In genomic region chr5:51378415-51378777, GRCh38 we compare ENCODE assay signal across 13 cellular contexts. TPM values are rescaled to one million over a fixed set of nuclear protein-coding genes. Genes with fewer than 3 reads are reported as not detected.
DNase-seq lines count a peak whose midpoint lies in the region; ATAC-seq and TF ChIP-seq lines count a peak whose summit lies in the region.
"Had no signal": no experiment of that assay in that cellular context is flagged by ENCODE, and none has a peak within 500 bp of the region (broad histone marks: within the 10 kb centered on the region; RNA-seq: fewer than 3 reads in every experiment).

No MANE protein-coding gene starts in this region.

- peaks cover 69% of the 10 kb centered on the region for H3K4me1 Mint-ChIP-seq in GM23338

- no peaks in the 10 kb centered on the region for H3K9me3 Mint-ChIP-seq in GM23338

- no peak overlapping the region for H3K9ac ChIP-seq in NT2/D1 (ENCODE audit: insufficient read length, low read depth)

- H3K27ac Mint-ChIP-seq in GM23338: no peak overlapping the region
- H3K27ac Mint-ChIP-seq: activated CD8-positive, alpha-beta T cell treated with anti-CD3 and anti-CD28 coated beads, Interleukin-2, amount 10 ng/mL, durations not matched to agents 7 days and 5 days; CD4-positive, CD25-positive, alpha-beta regulatory T cell had no signal

- H3K9me2 ChIP-seq in GM23338 (ENCODE audit: insufficient read depth): no peaks in the 10 kb centered on the region

- H4K20me1 ChIP-seq in GM23338 (replicated peaks; ENCODE audit: insufficient read depth): peaks cover 2% of the 10 kb centered on the region; the same call in 1 of the 2 replicates

- DNase-seq in GM23338 (ENCODE audit: low spot score) (peak; percentile 84), NT2/D1 (ENCODE audit: low read depth, low spot score) (no peak), glomerular visceral epithelial cell (ENCODE audit: extremely low spot score) (peak; percentile 68), prostate gland (ENCODE audit: low spot score) (no peak)
- DNase-seq: activated CD8-positive, alpha-beta T cell treated with anti-CD3 and anti-CD28 coated beads, Interleukin-2, amount 10 ng/mL, durations not matched to agents 7 days and 5 days; CD4-positive, CD25-positive, alpha-beta regulatory T cell; NCI-H510A; SW 1271 had no signal

- TF ChIP-seq POLR2A in prostate gland (IDR thresholded peaks at IDR 0.05): no peak

- H3K4me2 ChIP-seq in GM23338: peak overlapping the region; percentile 86

- H3K4me3 ChIP-seq in GM23338 (peak overlapping the region; percentile 59), NT2/D1 (ENCODE audit: insufficient read length, low read depth) (peak overlapping the region; percentile 32), prostate gland (peak overlapping the region; percentile 16 to 26)

- no peak overlapping the region for H3K27ac ChIP-seq in GM23338 (ENCODE audit: low read depth)
- H3K27ac ChIP-seq in prostate gland: peak overlapping the region; percentile 83 to 90

- H3F3A ChIP-seq in GM23338 (replicated peaks; ENCODE audit: low read depth): peaks cover 13% of the 10 kb centered on the region

- peak overlapping the region; percentile 44; the same call in 1 of the 2 replicates for H2AFZ ChIP-seq in GM23338

- H3K36me3 Mint-ChIP-seq in GM23338 (ENCODE audit: low read depth): no peaks in the 10 kb centered on the region
- H3K36me3 Mint-ChIP-seq: CD4-positive, CD25-positive, alpha-beta regulatory T cell had no signal

- intact Hi-C loops in prostate gland (cut with DNase I): loop anchor here (10.0 kb wide), 1 partner anchor 1416 kb away; no protein-coding TSS in a partner anchor

- H3K27me3 Mint-ChIP-seq in GM23338 (ENCODE audit: insufficient read depth, low read depth, poor library complexity): peaks cover 84% of the 10 kb centered on the region

- ATAC-seq in GM23338: peak; percentile 6
- no peak for ATAC-seq in HG02571 (IDR thresholded peaks at IDR 0.05; ENCODE audit: unreplicated experiment)
- ATAC-seq in HG02678 (IDR thresholded peaks at IDR 0.05; ENCODE audit: unreplicated experiment): no peak
- ATAC-seq in HG03025 (IDR thresholded peaks at IDR 0.05; ENCODE audit: low FRiP score, unreplicated experiment): no peak
- ATAC-seq in GM18498 (IDR thresholded peaks at IDR 0.05; ENCODE audit: unreplicated experiment): no peak
- ATAC-seq: activated CD8-positive, alpha-beta T cell treated with anti-CD3 and anti-CD28 coated beads, Interleukin-2, amount 10 ng/mL, durations not matched to agents 7 days and 5 days had no signal

- H3K4me1 ChIP-seq in GM23338 (ENCODE audit: insufficient read depth) (peaks cover 54% of the 10 kb centered on the region), NT2/D1 (ENCODE audit: insufficient read depth, insufficient read length) (no peaks in the 10 kb centered on the region), prostate gland (replicated peaks) (no peaks in the 10 kb centered on the region)

- TF ChIP-seq CTCF in GM23338 (conservative IDR thresholded peaks at IDR 0.05; ENCODE audit: low read depth in 2 of 2) (no peak), prostate gland (IDR thresholded peaks at IDR 0.05) (no peak)

- 14% methylated on average over 12 of the region's 12 CpGs for WGBS in prostate gland

- no peaks in the 10 kb centered on the region for H3K79me2 ChIP-seq in GM23338 (replicated peaks; ENCODE audit: insufficient read depth)

- peaks cover 92% of the 10 kb centered on the region for H3K27me3 ChIP-seq in GM23338 (ENCODE audit: insufficient read depth)
- H3K27me3 ChIP-seq in NT2/D1 (ENCODE audit: insufficient read depth, insufficient read length): peaks cover 83% of the 10 kb centered on the region
- H3K27me3 ChIP-seq in prostate gland (replicated peaks; ENCODE audit: insufficient read depth): no peaks in the 10 kb centered on the region

- H3K36me3 ChIP-seq in GM23338 (ENCODE audit: insufficient read depth) (no peaks in the 10 kb centered on the region), NT2/D1 (ENCODE audit: insufficient read depth, insufficient read length, low read length) (no peaks in the 10 kb centered on the region), prostate gland (no peaks in the 10 kb centered on the region)

- peak overlapping the region; percentile 69 for H3K4me3 Mint-ChIP-seq in GM23338
- H3K4me3 Mint-ChIP-seq: activated CD8-positive, alpha-beta T cell treated with anti-CD3 and anti-CD28 coated beads, Interleukin-2, amount 10 ng/mL, durations not matched to agents 7 days and 5 days; CD4-positive, CD25-positive, alpha-beta regulatory T cell had no signal

- H3K9me3 ChIP-seq in NT2/D1 (ENCODE audit: insufficient read depth, low read length) (no peaks in the 10 kb centered on the region), prostate gland (no peaks in the 10 kb centered on the region)

TF ChIP-seq in GM23338, 12 proteins besides CTCF, POLR2A, EP300 and RAD21:
- TF ChIP-seq NANOG (IDR thresholded peaks at IDR 0.05; ENCODE audit: borderline replicate concordance) (no peak), ETS1 (IDR thresholded peaks at IDR 0.05) (no peak), JUNB (IDR thresholded peaks at IDR 0.05; ENCODE audit: unreplicated experiment) (no peak), POLR2AphosphoS5 (IDR thresholded peaks at IDR 0.05; ENCODE audit: low read depth) (no peak)
TF ChIP-seq in GM23338: peak in this region for 0.

RNA-seq across cellular contexts. Expression of gene ISL1, which starts 4.9 kb away (rescaled TPM):
- 0.38 and 1.8 TPM in 2 replicates for total RNA-seq in GM23338 (2014; rRNA removed; shearing (Covaris generic))
- polyA plus RNA-seq in GM23338 (2016; fragmentation: Nextera tagmentation; extraction: Ambion mirVana): 0.50 and 0.55 TPM in 2 replicates
- total RNA-seq in prostate gland: 10 to 100 TPM in 1 of 2 donors, 1 to 10 TPM in 1; 5.5 to 15.2 TPM
- total RNA-seq: activated CD8-positive, alpha-beta T cell treated with anti-CD3 and anti-CD28 coated beads, Interleukin-2, amount 10 ng/mL, durations not matched to agents 7 days and 5 days; CD4-positive, CD25-positive, alpha-beta regulatory T cell; pulmonary artery endothelial cell had no signal
- polyA plus RNA-seq: CD4-positive, CD25-positive, alpha-beta regulatory T cell had no signal

Comparison
In these comparisons a context has a peak if more than half of its experiments do, and no peak if none do; other contexts are left out.
1. DNase-seq: peak in GM23338 (single experiment) and glomerular visceral epithelial cell (single experiment); none in NT2/D1 (single experiment) and prostate gland (single experiment).
2. Peak in every context shown above with its lines, with median percentiles within 50 percentile points of each other: H3K4me3 ChIP-seq.